ENCODE assay signal across 9 cellular contexts in the genomic region with DNA sequence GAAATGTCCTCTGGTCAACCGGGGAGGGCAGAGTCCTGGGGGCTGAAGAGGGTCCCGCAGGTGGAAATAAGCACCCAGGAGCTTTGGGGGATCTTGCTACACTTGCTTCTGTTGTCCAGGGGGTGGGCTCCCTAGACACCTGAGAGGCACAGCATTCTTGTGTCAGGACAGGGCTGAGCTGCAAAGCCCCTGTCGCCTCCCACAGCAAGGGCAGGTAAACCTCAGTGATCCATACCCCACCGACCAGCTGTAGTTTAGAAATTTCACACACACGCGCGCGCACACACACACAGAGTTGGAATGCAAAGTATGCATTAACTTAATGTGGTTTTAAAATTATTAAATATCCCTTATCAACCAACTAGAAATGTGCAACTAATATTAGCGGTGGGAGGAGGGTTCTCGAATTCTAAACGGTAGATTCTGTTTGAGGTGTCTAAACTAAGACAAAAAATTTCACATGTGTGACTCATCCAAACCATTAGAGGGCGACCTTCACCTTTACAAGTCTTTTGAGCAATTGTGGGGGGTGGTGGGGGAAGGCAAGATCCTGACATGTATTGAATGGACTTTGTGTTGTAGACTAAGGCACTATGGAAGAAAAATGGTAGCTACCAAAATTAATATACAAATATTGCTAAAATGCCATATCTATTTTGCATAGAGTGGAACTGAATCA. TPM values are rescaled to one million over a fixed set of nuclear protein-coding genes. Genes with fewer than 3 reads are reported as not detected.
DNase-seq lines count a peak whose midpoint lies in the region; ATAC-seq and TF ChIP-seq lines count a peak whose summit lies in the region.
"Had no signal": no experiment of that assay in that cellular context is flagged by ENCODE, and none has a peak within 500 bp of the region (broad histone marks: within the 10 kb centered on the region; RNA-seq: fewer than 3 reads in every experiment).

No MANE protein-coding gene starts in this region.

- no peaks in the 10 kb centered on the region for H3K9me3 ChIP-seq in Peyer's patch
- H3K9me3 ChIP-seq: upper lobe of left lung had no signal

- H3K36me3 ChIP-seq in brain microvascular endothelial cell (replicated peaks), result no peaks in the 10 kb centered on the region
- no peaks in the 10 kb centered on the region for H3K36me3 ChIP-seq in Peyer's patch
- H3K36me3 ChIP-seq: upper lobe of left lung had no signal

- TF ChIP-seq CTCF in GM12873 (IDR thresholded peaks at IDR 0.05; ENCODE audit: insufficient read depth, low read depth, low read length, missing control alignments), result peak; percentile 44
- peak; percentile 20 for TF ChIP-seq CTCF in brain microvascular endothelial cell (IDR thresholded peaks at IDR 0.05; ENCODE audit: low read depth, low read length, missing control alignments)
- no peak for TF ChIP-seq CTCF in Peyer's patch (IDR thresholded peaks at IDR 0.05)

- H3K27me3 ChIP-seq in brain microvascular endothelial cell (replicated peaks) (no peaks in the 10 kb centered on the region), Peyer's patch (no peaks in the 10 kb centered on the region)
- H3K27me3 ChIP-seq: upper lobe of left lung had no signal

- in situ Hi-C loops in brain microvascular endothelial cell (cut with HindIII; ENCODE audit: low pct_ligation_motif_present, low sequenced_read_pairs), result no loop called here

- H3K4me3 ChIP-seq in brain microvascular endothelial cell (ENCODE audit: low read depth, low read length) (no peak overlapping the region), Peyer's patch (no peak overlapping the region)
- H3K4me3 ChIP-seq: upper lobe of left lung had no signal

- ATAC-seq in HG02678 (IDR thresholded peaks at IDR 0.05; ENCODE audit: unreplicated experiment), result peak; percentile 70

- H3K27ac ChIP-seq in brain microvascular endothelial cell (no peak overlapping the region), Peyer's patch (no peak overlapping the region)
- H3K27ac ChIP-seq: upper lobe of left lung had no signal

- TF ChIP-seq POLR2A in Peyer's patch (IDR thresholded peaks at IDR 0.05), result no peak

- no peaks in the 10 kb centered on the region for H3K4me1 ChIP-seq in Peyer's patch

- DNase-seq in AG20443 (ENCODE audit: low spot score), result peak; percentile 35
- DNase-seq in NCI-H226, result peak; percentile 18
- peak; percentile 25 for DNase-seq in brain microvascular endothelial cell
- peak; percentile 31 for DNase-seq in midbrain (lab: John Stamatoyannopoulos, UW)
- DNase-seq in Peyer's patch, result no peak
- DNase-seq in OCI-M2 (lab: John Stamatoyannopoulos, UW; ENCODE audit: unreplicated experiment), result no peak
- DNase-seq: upper lobe of left lung had no signal

RNA-seq across cellular contexts. Expression of gene PTF1A, which starts 34.3 kb away (rescaled TPM):
- not detected for total RNA-seq in Peyer's patch
- total RNA-seq: upper lobe of left lung had no signal

Comparison
In these comparisons a context has a peak if more than half of its experiments do, and no peak if none do; other contexts are left out.
1. DNase-seq: peak in AG20443 (single experiment), NCI-H226 (single experiment), brain microvascular endothelial cell (single experiment) and midbrain (single experiment); none in Peyer's patch (0 of 3) and OCI-M2 (single experiment).
2. CTCF ChIP-seq: peak in GM12873 (single experiment) and brain microvascular endothelial cell (single experiment); none in Peyer's patch (0 of 6).